ENCODE assay signal across 25 cellular contexts in genomic region chr6:157096105-157096504, GRCh38.
DNase-seq lines count a peak whose midpoint lies in the region; ATAC-seq, FAIRE-seq and TF ChIP-seq lines count a peak whose summit lies in the region.
"Had no signal": no experiment of that assay in that cellular context is flagged by ENCODE, and none has a peak within 500 bp of the region (broad histone marks: within the 10 kb centered on the region; RNA-seq: fewer than 3 reads in every experiment).

No MANE protein-coding gene starts in this region.

- WGBS in stomach, 5 donors, result 53 to 76% (median 65%) methylated on average over 6 of the region's 6 CpGs

- no peak for TF ChIP-seq POLR2A in stomach (IDR thresholded peaks at IDR 0.05)

- FAIRE-seq in GM19239 (lab: Jason Lieb, UNC), result no peak
- FAIRE-seq: astrocyte, GM12891, urothelium cell line had no signal

- peaks cover 63% of the 10 kb centered on the region for H3K4me1 Mint-ChIP-seq in activated naive CD4-positive, alpha-beta T cell treated with anti-CD3 and anti-CD28 coated beads, Interleukin-2, amount 50 U/mL, for 24 hours
- peaks cover 40% of the 10 kb centered on the region for H3K4me1 Mint-ChIP-seq in activated naive CD4-positive, alpha-beta T cell treated with anti-CD3 and anti-CD28 coated beads for 36 hours (ENCODE audit: low read depth)
- H3K4me1 Mint-ChIP-seq in brain, result peaks cover 87% of the 10 kb centered on the region

- DNase-seq in activated naive CD4-positive, alpha-beta T cell treated with anti-CD3 and anti-CD28 coated beads for 36 hours, result no peak
- no peak for DNase-seq in lower lobe of right lung
- DNase-seq in stomach, result no peak
- DNase-seq in GDM1 (lab: John Stamatoyannopoulos, UW), result no peak
- DNase-seq in NCI-H510A treated with DMSO at 0.1 percent for 48 hours (lab: John Stamatoyannopoulos, UW), result no peak
- DNase-seq in GM19239 (ENCODE audit: insufficient read length, low spot score), result no peak
- DNase-seq: activated CD4-positive, alpha-beta T cell treated with anti-CD3 and anti-CD28 coated beads, Interleukin-2, amount 50 U/mL, for 1 hour; activated CD8-positive, alpha-beta memory T cell treated with anti-CD3 and anti-CD28 coated beads, Interleukin-2, amount 50 U/mL, for 4 hours; cerebellar nuclear complex; glutamatergic neuron; MV-4-11; NCI-H1694; NCI-H774; stimulated activated CD8-positive, alpha-beta memory T cell treated with anti-CD3 and anti-CD28 coated beads, Interleukin-4, amount 100 ng/mL, for 48 hours had no signal

- H3K27ac Mint-ChIP-seq in activated naive CD4-positive, alpha-beta T cell treated with anti-CD3 and anti-CD28 coated beads, Interleukin-2, amount 50 U/mL, for 24 hours, result peak overlapping the region; percentile 88
- no peak overlapping the region for H3K27ac Mint-ChIP-seq in activated naive CD4-positive, alpha-beta T cell treated with anti-CD3 and anti-CD28 coated beads for 36 hours
- H3K27ac Mint-ChIP-seq in brain, result peak overlapping the region in 3 of 5 experiments; percentile 70 to 90 (median 89)
- H3K27ac Mint-ChIP-seq: T-helper 2 cell treated with Interferon-gamma antibody and Interleukin-4, amounts not matched to agents 5 μg/mL and 100 μg/mL, for 36 hours had no signal

- H3K4me1 ChIP-seq in lower lobe of right lung (peaks cover 53% of the 10 kb centered on the region), stomach (peaks cover 15 to 76% (median 49%) of the 10 kb centered on the region in 4 donors)

- H3K9me3 ChIP-seq in lower lobe of right lung (no peaks in the 10 kb centered on the region), stomach (no peaks in the 10 kb centered on the region)
- H3K9me3 ChIP-seq: HAP-1 had no signal

- no peak for ATAC-seq in lower lobe of right lung
- ATAC-seq: activated naive CD4-positive, alpha-beta T cell treated with anti-CD3 and anti-CD28 coated beads, Interleukin-2, amount 50 U/mL, for 72 hours had no signal

- peak overlapping the region; percentile 40 for H3K27ac ChIP-seq in lower lobe of right lung
- H3K27ac ChIP-seq in stomach, result peak overlapping the region; percentile 38 to 86 (median 49)
- H3K27ac ChIP-seq: RWPE1, SK-N-MC, VCaP had no signal

- no peak for TF ChIP-seq EP300 in stomach (IDR thresholded peaks at IDR 0.05)

- H3K27me3 ChIP-seq in lower lobe of right lung (ENCODE audit: low read depth) (no peaks in the 10 kb centered on the region), stomach (no peaks in the 10 kb centered on the region)

- H3K4me3 Mint-ChIP-seq in activated naive CD4-positive, alpha-beta T cell treated with anti-CD3 and anti-CD28 coated beads, Interleukin-2, amount 50 U/mL, for 24 hours, result no peak overlapping the region
- H3K4me3 Mint-ChIP-seq in activated naive CD4-positive, alpha-beta T cell treated with anti-CD3 and anti-CD28 coated beads for 36 hours, result no peak overlapping the region
- no peak overlapping the region for H3K4me3 Mint-ChIP-seq in brain
- H3K4me3 Mint-ChIP-seq: T-helper 2 cell treated with Interferon-gamma antibody and Interleukin-4, amounts not matched to agents 5 μg/mL and 100 μg/mL, for 36 hours had no signal

- CTCF ChIA-PET in activated naive CD4-positive, alpha-beta T cell treated with anti-CD3 and anti-CD28 coated beads for 36 hours (lab: Charles Lee), result no interaction called here

- no peaks in the 10 kb centered on the region for H3K9me3 Mint-ChIP-seq in activated naive CD4-positive, alpha-beta T cell treated with anti-CD3 and anti-CD28 coated beads, Interleukin-2, amount 50 U/mL, for 24 hours
- no peaks in the 10 kb centered on the region for H3K9me3 Mint-ChIP-seq in activated naive CD4-positive, alpha-beta T cell treated with anti-CD3 and anti-CD28 coated beads for 36 hours
- no peaks in the 10 kb centered on the region for H3K9me3 Mint-ChIP-seq in brain
- H3K9me3 Mint-ChIP-seq: activated naive CD4-positive, alpha-beta T cell treated with anti-CD3 and anti-CD28 coated beads, Interleukin-2, amount 50 U/mL, for 72 hours; T-helper 2 cell treated with Interferon-gamma antibody and Interleukin-4, amounts not matched to agents 5 μg/mL and 100 μg/mL, for 36 hours had no signal

- intact Hi-C loops in activated naive CD4-positive, alpha-beta T cell treated with anti-CD3 and anti-CD28 coated beads for 36 hours (cut with micrococcal nuclease), result no loop called here
- intact Hi-C loops in lower lobe of right lung (cut with DNase I), result no loop called here
- intact Hi-C loops in stomach (cut with DNase I; ENCODE audit: low total_unique reads), result no loop called here

- H3K36me3 ChIP-seq in lower lobe of right lung (no peaks in the 10 kb centered on the region), stomach (peaks cover 0 to 6% (median 2%) of the 10 kb centered on the region in 4 donors)
- H3K36me3 ChIP-seq: HAP-1 had no signal

- peaks cover 8% of the 10 kb centered on the region for H3K36me3 Mint-ChIP-seq in activated naive CD4-positive, alpha-beta T cell treated with anti-CD3 and anti-CD28 coated beads, Interleukin-2, amount 50 U/mL, for 24 hours
- peaks cover 5% of the 10 kb centered on the region for H3K36me3 Mint-ChIP-seq in activated naive CD4-positive, alpha-beta T cell treated with anti-CD3 and anti-CD28 coated beads for 36 hours (ENCODE audit: low read depth)
- H3K36me3 Mint-ChIP-seq in brain, result peaks cover 35% of the 10 kb centered on the region

- H3K4me3 ChIP-seq in lower lobe of right lung (no peak overlapping the region), stomach (no peak overlapping the region)
- H3K4me3 ChIP-seq: HAP-1, SK-N-MC had no signal

- no peak for TF ChIP-seq CTCF in brain (conservative IDR thresholded peaks at IDR 0.05)
- TF ChIP-seq CTCF in lower lobe of right lung (IDR thresholded peaks at IDR 0.05), result no peak
- TF ChIP-seq CTCF in stomach (IDR thresholded peaks at IDR 0.05), result no peak

- no peaks in the 10 kb centered on the region for H3K27me3 Mint-ChIP-seq in activated naive CD4-positive, alpha-beta T cell treated with anti-CD3 and anti-CD28 coated beads, Interleukin-2, amount 50 U/mL, for 24 hours
- H3K27me3 Mint-ChIP-seq in activated naive CD4-positive, alpha-beta T cell treated with anti-CD3 and anti-CD28 coated beads for 36 hours (ENCODE audit: low read depth), result no peaks in the 10 kb centered on the region
- H3K27me3 Mint-ChIP-seq in brain, result no peaks in the 10 kb centered on the region
